ENCODE assay signal across 16 cellular contexts in genomic region chr19:40231544-40232424, GRCh38. TPM values are rescaled to one million over a fixed set of nuclear protein-coding genes. Genes with fewer than 3 reads are reported as not detected.
A peak's percentile ranks its signal among the peaks of the same experiment; 100 is the strongest.
DNase-seq lines count a peak whose midpoint lies in the region; ATAC-seq and TF ChIP-seq lines count a peak whose summit lies in the region.
"Had no signal": no experiment of that assay in that cellular context is flagged by ENCODE, and none has a peak within 500 bp of the region (broad histone marks: within the 10 kb centered on the region; RNA-seq: fewer than 3 reads in every experiment).

No MANE protein-coding gene starts in this region.

- H3K36me3 Mint-ChIP-seq in nephron progenitor cell (ENCODE audit: low read depth): peaks cover 2% of the 10 kb centered on the region

- DNase-seq in Caki2 (ENCODE audit: low read depth) (peak; percentile 29), RWPE2 (ENCODE audit: low spot score) (peak; percentile 51), heart right ventricle (peak in 1 of 2 donors; percentile 35), nephron progenitor cell (peak; percentile 50), OCI-M1 (lab: John Stamatoyannopoulos, UW) (no peak), KBM-7 (no peak)
- DNase-seq: amygdala, NCI-H345 had no signal

- ATAC-seq in RWPE2 (ENCODE audit: low read depth) (no peak), heart right ventricle (peak; percentile 35 to 79 (median 72)), HG02970 (IDR thresholded peaks at IDR 0.05; ENCODE audit: low FRiP score, unreplicated experiment) (no peak), GM18909 (IDR thresholded peaks at IDR 0.05; ENCODE audit: poor library complexity, unreplicated experiment) (no peak)

- in situ Hi-C loops in Caki2 (cut with HindIII; ENCODE audit: low pct_unique_long_range_greater_than_20kb, low sequenced_read_pairs) (no loop called here), KBM-7 (cut with MboI; ENCODE audit: low pct_unique_long_range_greater_than_20kb, low sequenced_read_pairs) (no loop called here)

- no peaks in the 10 kb centered on the region for H3K9me3 ChIP-seq in RWPE2 (ENCODE audit: severe bottlenecking)
- no peaks in the 10 kb centered on the region for H3K9me3 ChIP-seq in heart right ventricle

- TF ChIP-seq CTCF in RWPE2 (IDR thresholded peaks at IDR 0.05; ENCODE audit: poor library complexity, severe bottlenecking) (no peak), heart right ventricle (IDR thresholded peaks at IDR 0.05) (no peak), nephron progenitor cell (IDR thresholded peaks at IDR 0.05) (no peak)

- H3K9me3 Mint-ChIP-seq in nephron progenitor cell: no peaks in the 10 kb centered on the region
- H3K9me3 Mint-ChIP-seq: stimulated activated naive CD8-positive, alpha-beta T cell treated with anti-CD3 and anti-CD28 coated beads, Interleukin-15, Interleukin-2, amounts not matched to agents 100 ng/mL and 50 ng/mL, for 24 hours had no signal

- WGBS in heart right ventricle, 2 donors: 37 to 46% methylated on average over 16 of the region's 16 CpGs

- peak overlapping the region; percentile 47 for H3K4me3 Mint-ChIP-seq in nephron progenitor cell
- H3K4me3 Mint-ChIP-seq: stimulated activated naive CD8-positive, alpha-beta T cell treated with anti-CD3 and anti-CD28 coated beads, Interleukin-15, Interleukin-2, amounts not matched to agents 100 ng/mL and 50 ng/mL, for 24 hours had no signal

- H3K27me3 ChIP-seq in RWPE2 (ENCODE audit: insufficient read depth, poor library complexity, severe bottlenecking) (peaks cover 12% of the 10 kb centered on the region), heart right ventricle (peaks cover 0 to 13% (median under 1%) of the 10 kb centered on the region in 7 donors)

- H3K27me3 Mint-ChIP-seq in nephron progenitor cell (ENCODE audit: low read depth, poor library complexity): peaks cover 5% of the 10 kb centered on the region

- H3K4me3 ChIP-seq in RWPE2 (ENCODE audit: severe bottlenecking): no peak overlapping the region
- H3K4me3 ChIP-seq in heart right ventricle: no peak overlapping the region
- H3K4me3 ChIP-seq: smooth muscle cell had no signal

- H3K27ac Mint-ChIP-seq in nephron progenitor cell: peak overlapping the region; percentile 98
- H3K27ac Mint-ChIP-seq: stimulated activated naive CD8-positive, alpha-beta T cell treated with anti-CD3 and anti-CD28 coated beads, Interleukin-15, Interleukin-2, amounts not matched to agents 100 ng/mL and 50 ng/mL, for 24 hours had no signal

- H3K4me1 ChIP-seq in RWPE2 (ENCODE audit: insufficient read depth, poor library complexity, severe bottlenecking): no peaks in the 10 kb centered on the region
- peaks cover 7 to 27% (median 16%) of the 10 kb centered on the region in 9 donors for H3K4me1 ChIP-seq in heart right ventricle

- H3K27ac ChIP-seq in RWPE2 (ENCODE audit: poor library complexity, severe bottlenecking) (no peak overlapping the region), heart right ventricle (peak overlapping the region in 6 of 10 donors; percentile 25 to 65 (median 44))
- H3K27ac ChIP-seq: C4-2B had no signal

- peaks cover 54% of the 10 kb centered on the region for H3K4me1 Mint-ChIP-seq in nephron progenitor cell

- intact Hi-C loops in heart right ventricle (cut with DNase I): loop anchor here in 1 of 10 donors (5.0 kb wide), 1 partner anchor 51 kb away; no protein-coding TSS in a partner anchor

- H3K36me3 ChIP-seq in RWPE2 (ENCODE audit: low read depth) (peaks cover 13% of the 10 kb centered on the region; the same call in 1 of the 2 replicates), heart right ventricle (peaks cover 0 to 43% (median 18%) of the 10 kb centered on the region in 9 donors)

RNA-seq across cellular contexts. Expression of gene CCNP, which starts 5.3 kb away (rescaled TPM):
- total RNA-seq in Caki2 (2014; rRNA removed; shearing (Covaris generic); ENCODE audit: low replicate concordance): not detected in 2 replicates
- not detected for total RNA-seq in heart right ventricle
- polyA plus RNA-seq in heart right ventricle: under 1 TPM; 0.04 to 0.15 TPM
- total RNA-seq: activated CD8-positive, alpha-beta memory T cell treated with anti-CD3 and anti-CD28 coated beads for 36 hours; LHCN-M2; smooth muscle cell had no signal

RNA-seq across cellular contexts. Expression of gene TTC9B, which starts 13.6 kb away (rescaled TPM):
- not detected in 2 replicates for total RNA-seq in Caki2 (2014; rRNA removed; shearing (Covaris generic); ENCODE audit: low replicate concordance)
- not detected for total RNA-seq in heart right ventricle
- polyA plus RNA-seq in heart right ventricle: not detected
- total RNA-seq: activated CD8-positive, alpha-beta memory T cell treated with anti-CD3 and anti-CD28 coated beads for 36 hours; LHCN-M2; smooth muscle cell had no signal
- polyA plus RNA-seq: esophagus, smooth muscle cell had no signal

RNA-seq across cellular contexts. Expression of gene MAP3K10, which starts 40.6 kb away (rescaled TPM):
- 9.4 and 20.0 TPM in 2 replicates for total RNA-seq in Caki2 (2014; rRNA removed; shearing (Covaris generic); ENCODE audit: low replicate concordance)
- total RNA-seq in heart right ventricle: 10 to 100 TPM; 10.8 to 29.1 (median 15.8) TPM
- polyA plus RNA-seq in heart right ventricle: 10 to 100 TPM; 12.1 to 31.2 TPM

RNA-seq across cellular contexts. Expression of gene AKT2, which starts 53.4 kb away (rescaled TPM):
- 63.4 and 91.3 TPM in 2 replicates for total RNA-seq in Caki2 (2014; rRNA removed; shearing (Covaris generic); ENCODE audit: low replicate concordance)
- total RNA-seq in heart right ventricle: 100 to 1,000 TPM; 117 to 147 (median 127) TPM
- 10 to 100 TPM; 56.7 to 57.6 TPM for polyA plus RNA-seq in heart right ventricle

Comparison
In these comparisons a context has a peak if more than half of its experiments do, and no peak if none do; other contexts are left out.
1. DNase-seq: peak in Caki2 (single experiment), RWPE2 (single experiment) and nephron progenitor cell (single experiment); none in OCI-M1 (single experiment) and KBM-7 (single experiment).
2. ATAC-seq: peak in heart right ventricle (8 of 8); none in RWPE2 (single experiment), HG02970 (single experiment) and GM18909 (single experiment).